37 cellular contexts compared by ENCODE assay signal in genomic region chr20:9817654-9818053, GRCh38. TPM values are rescaled to one million over a fixed set of nuclear protein-coding genes. Genes with fewer than 3 reads are reported as not detected.
"Had no signal": no experiment of that assay in that cellular context is flagged by ENCODE, and none has a peak within 500 bp of the region (broad histone marks: within the 10 kb centered on the region; RNA-seq: fewer than 3 reads in every experiment).

No MANE protein-coding gene starts in this region.

- H3K4me2 ChIP-seq: KMS-11 had no signal

- H3K4me3 ChIP-seq: MG63 had no signal

- H3K36me3 ChIP-seq: MG63 had no signal

- H3K9ac ChIP-seq: KMS-11 had no signal

- H3K9me3 ChIP-seq: MG63 had no signal

- DNase-seq: Karpas-422, Kasumi-1, MG63, MM.1S, MV-4-11, NCI-H1048, NCI-H1092, NCI-H1092 treated with DMSO at 0.1 percent for 48 hours, NCI-H1105, NCI-H1105 treated with DMSO at 0.1 percent for 48 hours, NCI-H1417, NCI-H1417 treated with DMSO at 0.1 percent for 48 hours, NCI-H1436, NCI-H1436 treated with DMSO at 0.1 percent for 48 hours, NCI-H146, NCI-H1694, NCI-H1694 treated with DMSO at 0.1 percent for 48 hours, NCI-H187, NCI-H187 treated with DMSO at 0.1 percent for 48 hours, NCI-H1930, NCI-H2029, NCI-H2029 treated with DMSO at 0.1 percent for 48 hours, NCI-H2081, NCI-H2081 treated with DMSO at 0.1 percent for 48 hours, NCI-H2107, NCI-H2171, NCI-H2171 treated with DMSO at 0.1 percent for 48 hours, NCI-H2227 treated with DMSO at 0.1 percent for 48 hours, NCI-H226, NCI-H345, NCI-H446, NCI-H446 treated with DMSO at 0.1 percent for 48 hours, NCI-H510A had no signal

- H3K27ac ChIP-seq: KMS-11 had no signal

RNA-seq across cellular contexts. Expression of gene PAK5, which starts 21.2 kb away (rescaled TPM):
- total RNA-seq: LHCN-M2, MCF 10A, NCI-H460 had no signal
